ENCODE assay signal across 15 cellular contexts in the genomic region with DNA sequence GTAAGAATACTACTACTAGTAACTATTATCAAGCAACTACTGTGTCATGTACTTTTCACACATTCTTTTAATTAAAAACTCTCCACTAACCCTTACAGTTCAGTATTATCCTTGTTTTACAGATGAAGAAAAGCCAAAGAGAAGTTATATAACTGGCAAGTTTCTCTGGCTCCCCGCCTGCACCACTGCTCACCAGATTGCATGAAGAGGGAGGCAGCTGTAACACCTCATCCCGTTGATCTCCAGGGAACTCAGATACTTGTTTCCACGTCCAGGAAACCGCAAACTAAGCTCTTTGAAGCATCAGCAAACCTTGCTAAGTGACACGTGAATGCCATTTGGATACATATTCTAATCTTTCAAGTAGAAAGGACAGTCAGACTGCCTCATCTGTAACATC.
"Had no signal": no experiment of that assay in that cellular context is flagged by ENCODE, and none has a peak within 500 bp of the region (broad histone marks: within the 10 kb centered on the region; RNA-seq: fewer than 3 reads in every experiment).

No MANE protein-coding gene starts in this region.

- H3K36me3 ChIP-seq: prostate gland had no signal

- ATAC-seq: activated CD4-positive, CD25-positive, alpha-beta regulatory T cell treated with anti-CD3 and anti-CD28 coated beads, Interleukin-2, amount 50 U/mL, for 24 hours; effector memory CD8-positive, alpha-beta T cell; gastroesophageal sphincter; T-cell had no signal

- DNase-seq: activated CD4-positive, alpha-beta T cell treated with anti-CD3 and anti-CD28 coated beads, Interleukin-2, amount 50 U/mL, for 1 hour; activated CD8-positive, alpha-beta memory T cell treated with anti-CD3 and anti-CD28 coated beads for 24 hours; activated naive CD8-positive, alpha-beta T cell treated with anti-CD3 and anti-CD28 coated beads, Interleukin-2, amount 10 ng/mL, durations not matched to agents 7 days and 5 days; cerebellar nuclear complex; effector memory CD8-positive, alpha-beta T cell; nephron progenitor cell; stimulated activated CD4-positive, alpha-beta T cell treated with anti-CD3 and anti-CD28 coated beads, Interleukin-12 subunit alpha, Interleukin-12 subunit beta, amount 100 ng/mL, for 4 hours; stimulated activated CD4-positive, alpha-beta T cell treated with anti-CD3 and anti-CD28 coated beads, Interleukin-2, amount 100 ng/mL, for 24 hours; T-cell; T-helper 9 cell; tibial artery had no signal

- H3K4me3 ChIP-seq: gastroesophageal sphincter, prostate gland, tibial artery, vagina had no signal

- H3K4me1 ChIP-seq: prostate gland, tibial artery, vagina had no signal

- H3K27me3 ChIP-seq: gastroesophageal sphincter, tibial artery, vagina had no signal

- H3K27ac ChIP-seq: gastroesophageal sphincter, prostate gland, tibial artery, vagina had no signal

- H3K9me3 ChIP-seq: gastroesophageal sphincter, prostate gland, tibial artery, vagina had no signal
